Comparison of ENCODE assay signal across 1 cellular context in genomic region chr14:39154594-39155189, GRCh38.
TF ChIP-seq lines count a peak whose summit lies in the region.

No MANE protein-coding gene starts in this region.

TF ChIP-seq in liver, 16 proteins besides CTCF, POLR2A, EP300 and RAD21:
- TF ChIP-seq, protein P1, sequence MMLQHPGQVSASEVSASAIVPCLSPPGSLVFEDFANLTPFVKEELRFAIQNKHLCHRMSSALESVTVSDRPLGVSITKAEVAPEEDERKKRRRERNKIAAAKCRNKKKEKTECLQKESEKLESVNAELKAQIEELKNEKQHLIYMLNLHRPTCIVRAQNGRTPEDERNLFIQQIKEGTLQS (IDR thresholded peaks at IDR 0.05) = no peak
- peak; percentile 17 for TF ChIP-seq YY1 (IDR thresholded peaks at IDR 0.05)
- no peak for TF ChIP-seq NR2F2 (IDR thresholded peaks at IDR 0.05)
- TF ChIP-seq FOXA2 (IDR thresholded peaks at IDR 0.05) = peak; percentile 67
- TF ChIP-seq, protein P2, sequence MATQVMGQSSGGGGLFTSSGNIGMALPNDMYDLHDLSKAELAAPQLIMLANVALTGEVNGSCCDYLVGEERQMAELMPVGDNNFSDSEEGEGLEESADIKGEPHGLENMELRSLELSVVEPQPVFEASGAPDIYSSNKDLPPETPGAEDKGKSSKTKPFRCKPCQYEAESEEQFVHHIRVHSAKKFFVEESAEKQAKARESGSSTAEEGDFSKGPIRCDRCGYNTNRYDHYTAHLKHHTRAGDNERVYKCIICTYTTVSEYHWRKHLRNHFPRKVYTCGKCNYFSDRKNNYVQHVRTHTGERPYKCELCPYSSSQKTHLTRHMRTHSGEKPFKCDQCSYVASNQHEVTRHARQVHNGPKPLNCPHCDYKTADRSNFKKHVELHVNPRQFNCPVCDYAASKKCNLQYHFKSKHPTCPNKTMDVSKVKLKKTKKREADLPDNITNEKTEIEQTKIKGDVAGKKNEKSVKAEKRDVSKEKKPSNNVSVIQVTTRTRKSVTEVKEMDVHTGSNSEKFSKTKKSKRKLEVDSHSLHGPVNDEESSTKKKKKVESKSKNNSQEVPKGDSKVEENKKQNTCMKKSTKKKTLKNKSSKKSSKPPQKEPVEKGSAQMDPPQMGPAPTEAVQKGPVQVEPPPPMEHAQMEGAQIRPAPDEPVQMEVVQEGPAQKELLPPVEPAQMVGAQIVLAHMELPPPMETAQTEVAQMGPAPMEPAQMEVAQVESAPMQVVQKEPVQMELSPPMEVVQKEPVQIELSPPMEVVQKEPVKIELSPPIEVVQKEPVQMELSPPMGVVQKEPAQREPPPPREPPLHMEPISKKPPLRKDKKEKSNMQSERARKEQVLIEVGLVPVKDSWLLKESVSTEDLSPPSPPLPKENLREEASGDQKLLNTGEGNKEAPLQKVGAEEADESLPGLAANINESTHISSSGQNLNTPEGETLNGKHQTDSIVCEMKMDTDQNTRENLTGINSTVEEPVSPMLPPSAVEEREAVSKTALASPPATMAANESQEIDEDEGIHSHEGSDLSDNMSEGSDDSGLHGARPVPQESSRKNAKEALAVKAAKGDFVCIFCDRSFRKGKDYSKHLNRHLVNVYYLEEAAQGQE (IDR thresholded peaks at IDR 0.05) = no peak
- TF ChIP-seq MAX (IDR thresholded peaks at IDR 0.05) = peak; percentile 64
- no peak for TF ChIP-seq TAF1 (conservative IDR thresholded peaks at IDR 0.05)
- TF ChIP-seq EGR1 (IDR thresholded peaks at IDR 0.05; ENCODE audit: low read depth in 2 of 2) = no peak
- no peak for TF ChIP-seq GABPA (IDR thresholded peaks at IDR 0.05 in 1 of 2, conservative IDR thresholded peaks at IDR 0.05 in 1 of 2)
- peak; percentile 45 for TF ChIP-seq SP1 (IDR thresholded peaks at IDR 0.05)
- no peak for TF ChIP-seq HNF4G (IDR thresholded peaks at IDR 0.05)
- TF ChIP-seq HNF4A (conservative IDR thresholded peaks at IDR 0.05) = peak; percentile 45 to 50
- TF ChIP-seq RXRA (IDR thresholded peaks at IDR 0.05) = peak; percentile 35 to 62
- no peak for TF ChIP-seq FOXA1 (IDR thresholded peaks at IDR 0.05)
- TF ChIP-seq ZBTB33 (IDR thresholded peaks at IDR 0.05) = peak; percentile 32
- no peak for TF ChIP-seq JUND (IDR thresholded peaks at IDR 0.05)
TF ChIP-seq in liver: peak in this region for 7.
